ENCODE assay signal across 23 cellular contexts in the genomic region with DNA sequence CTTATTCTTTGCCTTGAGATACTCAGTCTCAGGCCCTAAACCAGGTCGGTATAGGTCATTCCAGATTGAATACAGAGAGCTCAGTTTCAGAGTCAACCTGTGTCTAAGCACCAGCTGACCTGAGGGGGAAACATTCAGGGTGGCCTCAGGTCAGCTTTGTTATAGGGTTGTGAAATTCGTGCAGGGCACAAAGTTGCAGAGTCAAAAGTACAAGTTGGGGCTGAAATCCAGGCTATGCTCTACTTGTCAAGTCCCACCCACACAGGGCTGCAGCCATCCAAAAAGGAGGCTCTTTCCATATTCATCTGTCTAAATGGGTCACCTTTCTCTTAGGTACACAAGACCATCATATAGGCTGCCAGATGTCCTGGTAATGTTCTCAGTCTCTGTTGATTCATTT.
"Had no signal": no experiment of that assay in that cellular context is flagged by ENCODE, and none has a peak within 500 bp of the region (broad histone marks: within the 10 kb centered on the region; RNA-seq: fewer than 3 reads in every experiment).

No MANE protein-coding gene starts in this region.

- DNase-seq: IMR-90, Karpas-422, KG1, MG63, NCI-H1092 treated with DMSO at 0.1 percent for 48 hours, NCI-H1436, NCI-H187, NCI-H2029, NCI-H2081 treated with DMSO at 0.1 percent for 48 hours, NCI-H2171 treated with DMSO at 0.1 percent for 48 hours, NCI-H345, NCI-H446 treated with DMSO at 0.1 percent for 48 hours, NCI-H510A treated with DMSO at 0.1 percent for 48 hours, NCI-H526, NCI-H82, Right ventricle myocardium superior, RPMI8226, SIG-M5 had no signal

- H3K27me3 ChIP-seq: MG63, SJSA1 had no signal

- H3K27ac ChIP-seq: HL-60, SJSA1, SK-N-MC had no signal

- H3K36me3 ChIP-seq: MG63, SJSA1 had no signal

- FAIRE-seq: HTR-8/SVneo, RCC 7860 had no signal

- H3K9me3 ChIP-seq: MG63, SJSA1 had no signal

- H3K4me3 ChIP-seq: MG63, SJSA1, SK-N-MC had no signal

- H3K4me1 ChIP-seq: SJSA1 had no signal
